8 cellular contexts compared by ENCODE assay signal in genomic region chr1:35883681-35884155, GRCh38. TPM values are rescaled to one million over a fixed set of nuclear protein-coding genes. Genes with fewer than 3 reads are reported as not detected.
DNase-seq lines count a peak whose midpoint lies in the region; ATAC-seq and TF ChIP-seq lines count a peak whose summit lies in the region.

No MANE protein-coding gene starts in this region.

- H3K79me2 ChIP-seq in trophoblast cell (ENCODE audit: control insufficient read depth, insufficient read depth, low read length, poor library complexity): peaks cover 9% of the 10 kb centered on the region

- peak overlapping the region; percentile 95 for H3K4me3 Mint-ChIP-seq in activated naive CD4-positive, alpha-beta T cell treated with anti-CD3 and anti-CD28 coated beads, Interleukin-2, amount 50 U/mL, for 24 hours

- H3K9me3 ChIP-seq in trophoblast cell (ENCODE audit: insufficient read depth, low read depth, low read length) (peaks cover 1% of the 10 kb centered on the region), aorta (ENCODE audit: control insufficient read depth, low read length) (no peaks in the 10 kb centered on the region)

- peak overlapping the region; percentile 80 for H4K8ac ChIP-seq in trophoblast cell (ENCODE audit: low read depth, low read length)

- H4K12ac ChIP-seq in trophoblast cell (ENCODE audit: low read depth, low read length): peak overlapping the region; percentile 91

- H2BK12ac ChIP-seq in trophoblast cell (ENCODE audit: low read length): no peak overlapping the region

- H3K27me3 Mint-ChIP-seq in activated naive CD4-positive, alpha-beta T cell treated with anti-CD3 and anti-CD28 coated beads, Interleukin-2, amount 50 U/mL, for 24 hours: no peaks in the 10 kb centered on the region

- no peaks in the 10 kb centered on the region for H3K9me3 Mint-ChIP-seq in activated naive CD4-positive, alpha-beta T cell treated with anti-CD3 and anti-CD28 coated beads, Interleukin-2, amount 50 U/mL, for 24 hours

- H3K36me3 ChIP-seq in trophoblast cell (ENCODE audit: control insufficient read depth in 1 of 2, insufficient read depth in 2 of 2, low read length in 2 of 2) (no peaks in the 10 kb centered on the region), aorta (ENCODE audit: control insufficient read depth in 1 of 2, insufficient read depth in 2 of 2, low read length in 1 of 2) (no peaks in the 10 kb centered on the region)

- peaks cover 60% of the 10 kb centered on the region for H3K4me1 Mint-ChIP-seq in activated naive CD4-positive, alpha-beta T cell treated with anti-CD3 and anti-CD28 coated beads, Interleukin-2, amount 50 U/mL, for 24 hours

- no peak for TF ChIP-seq CTCF in GM10266 (IDR thresholded peaks at IDR 0.05; ENCODE audit: control insufficient read depth, insufficient read depth, low read depth, missing control alignments)

- H2BK120ac ChIP-seq in trophoblast cell (ENCODE audit: insufficient read depth, low read length, poor library complexity): no peak overlapping the region

- peak overlapping the region; percentile 78 for H3K4ac ChIP-seq in trophoblast cell (ENCODE audit: low read depth, low read length)

- H3K27me3 ChIP-seq in trophoblast cell (ENCODE audit: insufficient read depth, low read length) (no peaks in the 10 kb centered on the region), aorta (ENCODE audit: control insufficient read depth in 1 of 2, insufficient read depth in 2 of 2, low read length in 1 of 2) (no peaks in the 10 kb centered on the region)

- H2BK5ac ChIP-seq in trophoblast cell (ENCODE audit: low read depth, low read length, poor library complexity): peak overlapping the region; percentile 42

- H3K4me1 ChIP-seq in trophoblast cell (ENCODE audit: control insufficient read depth in 1 of 2, insufficient read depth in 2 of 2, low read length in 2 of 2): peaks cover 18 to 26% of the 10 kb centered on the region in 2 experiments
- no peaks in the 10 kb centered on the region for H3K4me1 ChIP-seq in aorta (ENCODE audit: control insufficient read depth in 1 of 2, insufficient read depth in 2 of 2, low read length in 2 of 2)

- H3K79me1 ChIP-seq in trophoblast cell (ENCODE audit: low read length): peaks cover 4% of the 10 kb centered on the region

- peak overlapping the region; percentile 96 for H3K4me3 ChIP-seq in trophoblast cell (ENCODE audit: low read depth, low read length)
- peak overlapping the region; percentile 66 to 85 for H3K4me3 ChIP-seq in aorta (ENCODE audit: low read length in 2 of 2)

- peak overlapping the region; percentile 69 for H3K14ac ChIP-seq in trophoblast cell (ENCODE audit: low read length)

- DNase-seq in GM10266 (ENCODE audit: extremely low spot score) (peak; percentile 83), RKO (ENCODE audit: low spot score) (peak; percentile 33), head of caudate nucleus (peak in 38 of 42 donors; percentile 7 to 62 (median 37)), trophoblast cell (no peak), aorta (peak; percentile 70 to 85)

- ATAC-seq in HG03135 (IDR thresholded peaks at IDR 0.05; ENCODE audit: unreplicated experiment) (peak; percentile 5), aorta (ENCODE audit: low FRiP score) (peak; percentile 49), HG02885 (IDR thresholded peaks at IDR 0.05; ENCODE audit: poor library complexity, unreplicated experiment) (no peak)

- H4K91ac ChIP-seq in trophoblast cell (ENCODE audit: low read depth, low read length): peak overlapping the region; percentile 80

- H3K36me3 Mint-ChIP-seq in activated naive CD4-positive, alpha-beta T cell treated with anti-CD3 and anti-CD28 coated beads, Interleukin-2, amount 50 U/mL, for 24 hours: peaks cover 4% of the 10 kb centered on the region

- WGBS in trophoblast cell (ENCODE audit: extremely low coverage, insufficient coverage, insufficient read length): no CpG with 5 or more reads among the region's 32 CpGs
- 0 to 1% methylated on average over 24 to 32 of the region's 32 CpGs for WGBS in aorta, 2 donors

- H3K27ac Mint-ChIP-seq in activated naive CD4-positive, alpha-beta T cell treated with anti-CD3 and anti-CD28 coated beads, Interleukin-2, amount 50 U/mL, for 24 hours: peak overlapping the region; percentile 79

- H2AFZ ChIP-seq in trophoblast cell (ENCODE audit: insufficient read depth, low read length, poor library complexity): peak overlapping the region; percentile 68

- peak overlapping the region; percentile 77 for H3K9ac ChIP-seq in trophoblast cell (ENCODE audit: low read length)

- H3K18ac ChIP-seq in trophoblast cell (ENCODE audit: low read length): peak overlapping the region; percentile 89

- intact Hi-C loops in head of caudate nucleus (cut with DNase I): loop anchor here (2.0 kb wide), 1 partner anchor 47 kb away; the partner anchor contains the start of gene AGO3
- intact Hi-C loops in aorta (cut with DNase I): loop anchor here in 1 of 2 donors (2.0 kb wide), 1 partner anchor 205 kb away; the partner anchor contains the start of gene ADPRS

- H3K23ac ChIP-seq in trophoblast cell (ENCODE audit: low read length): no peak overlapping the region

- H3K4me2 ChIP-seq in trophoblast cell (ENCODE audit: low read length): peak overlapping the region; percentile 83

- H3K27ac ChIP-seq in trophoblast cell (ENCODE audit: low read depth, low read length): peak overlapping the region; percentile 9
- H3K27ac ChIP-seq in aorta (ENCODE audit: low read depth in 1 of 2, low read length in 2 of 2): peak overlapping the region in 1 of 2 donors; percentile 55

- H2AK5ac ChIP-seq in trophoblast cell (ENCODE audit: low read length): peak overlapping the region; percentile 50

RNA-seq across cellular contexts. Expression of gene AGO1, which starts 0.7 kb away (rescaled TPM):
- 13.1 and 13.5 TPM in 2 replicates for polyA plus RNA-seq in trophoblast cell (2013)
- 10 to 100 TPM; 27.7 to 33.9 TPM for total RNA-seq in aorta
- polyA plus RNA-seq in aorta: 1 to 10 TPM; 4.3 to 4.4 TPM

RNA-seq across cellular contexts. Expression of gene AGO3, which starts 47.2 kb away (rescaled TPM):
- polyA plus RNA-seq in trophoblast cell (2013): 12.9 and 13.3 TPM in 2 replicates
- total RNA-seq in aorta: 10 to 100 TPM; 48.1 to 50.4 TPM
- polyA plus RNA-seq in aorta: 1 to 10 TPM; 1.1 to 4.2 TPM

Comparison
In these comparisons a context has a peak if more than half of its experiments do, and no peak if none do; other contexts are left out.
1. DNase-seq: peak in GM10266 (single experiment), RKO (single experiment), head of caudate nucleus (38 of 42) and aorta (2 of 2); none in trophoblast cell (0 of 2).